In the genomic region with DNA sequence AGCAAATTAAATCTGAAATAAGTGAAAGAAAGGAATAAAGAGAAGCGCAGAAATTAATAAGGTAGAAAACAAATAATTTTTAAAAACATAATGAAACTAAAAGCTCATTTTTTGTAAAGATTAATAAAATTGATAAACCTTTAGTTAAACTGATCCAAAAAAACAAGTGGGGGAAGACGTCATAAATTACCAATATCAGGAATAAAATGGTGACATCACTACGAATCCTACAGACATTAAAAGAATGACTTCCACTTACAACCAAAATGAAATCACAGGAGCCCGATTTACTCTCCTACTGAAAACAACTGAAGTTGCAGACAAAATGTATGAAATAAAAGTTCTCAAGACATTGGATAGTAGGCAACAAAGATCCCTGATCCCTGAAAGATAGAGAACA, we compare ENCODE assay signal across 31 cellular contexts.
"Had no signal": no experiment of that assay in that cellular context is flagged by ENCODE, and none has a peak within 500 bp of the region (broad histone marks: within the 10 kb centered on the region; RNA-seq: fewer than 3 reads in every experiment).

No MANE protein-coding gene starts in this region.

- H3K9me3 ChIP-seq: adrenal gland, body of pancreas, breast epithelium had no signal

- ATAC-seq: activated CD8-positive, alpha-beta T cell treated with anti-CD3 and anti-CD28 coated beads for 36 hours; activated naive CD4-positive, alpha-beta T cell treated with anti-CD3 and anti-CD28 coated beads, Interleukin-2, amount 50 U/mL, for 72 hours; activated T-cell treated with anti-CD3 and anti-CD28 coated beads, Interleukin-2, amount 50 U/mL, for 4 hours; activated T-cell treated with anti-CD3 and anti-CD28 coated beads, Interleukin-2, amount 50 U/mL, for 72 hours; activated T-helper 17 cell treated with anti-CD3 and anti-CD28 coated beads, Interleukin-2, amount 50 U/mL, for 72 hours; body of pancreas had no signal

- H3K4me3 ChIP-seq: adrenal gland, body of pancreas, breast epithelium had no signal

- FAIRE-seq: astrocyte, TTC549 had no signal

- H3K36me3 ChIP-seq: adrenal gland, brain microvascular endothelial cell, breast epithelium had no signal

- H3K4me1 ChIP-seq: adrenal gland, body of pancreas, breast epithelium had no signal

- H3K27ac ChIP-seq: adrenal gland, body of pancreas, brain microvascular endothelial cell, breast epithelium, VCaP had no signal

- H3K27me3 ChIP-seq: adrenal gland, body of pancreas, brain microvascular endothelial cell, breast epithelium had no signal

- DNase-seq: activated B cell treated with CpG ODN at 0.5 μM for 24 hours; activated CD4-positive, alpha-beta memory T cell treated with anti-CD3 and anti-CD28 coated beads for 36 hours; activated CD4-positive, alpha-beta T cell treated with anti-CD3 and anti-CD28 coated beads for 4 hours; activated CD4-positive, alpha-beta T cell treated with anti-CD3 and anti-CD28 coated beads, Interleukin-2, amount 10 ng/mL, durations not matched to agents 24 days and 14 days; activated CD4-positive, alpha-beta T cell treated with anti-CD3 and anti-CD28 coated beads, Interleukin-2, amount 50 U/mL, for 1 hour; activated CD4-positive, alpha-beta T cell treated with anti-CD3 and anti-CD28 coated beads, Interleukin-2, amount 50 U/mL, for 4 hours; activated CD4-positive, CD25-positive, alpha-beta regulatory T cell treated with anti-CD3 and anti-CD28 coated beads, Interleukin-2, amount 50 U/mL, for 72 hours; activated CD8-positive, alpha-beta memory T cell treated with anti-CD3 and anti-CD28 coated beads, Interleukin-2, amount 50 U/mL, for 4 hours; activated CD8-positive, alpha-beta T cell treated with anti-CD3 and anti-CD28 coated beads for 36 hours; activated gamma-delta T cell treated with Interleukin-2 at 50 U/mL for 16 hours; activated naive CD4-positive, alpha-beta T cell; activated naive CD4-positive, alpha-beta T cell treated with anti-CD3 and anti-CD28 coated beads, Interleukin-2, amount 50 U/mL, for 16 hours; activated naive CD8-positive, alpha-beta T cell treated with anti-CD3 and anti-CD28 coated beads for 36 hours; activated T-cell treated with anti-CD3 and anti-CD28 coated beads for 4 hours; activated T-cell treated with anti-CD3 and anti-CD28 coated beads, Interleukin-2, amount 50 U/mL, for 1 hour; activated T-cell treated with anti-CD3 and anti-CD28 coated beads, Interleukin-2, amount 50 U/mL, for 4 hours; activated T-cell treated with anti-CD3 and anti-CD28 coated beads, Interleukin-2, amount 50 U/mL, for 72 hours; amniotic stem cell; aorta; body of pancreas; brain microvascular endothelial cell; central memory CD4-positive, alpha-beta T cell; T-helper 2 cell; T-helper 9 cell had no signal
